4 cellular contexts compared by ENCODE assay signal in genomic region chr18:8366070-8366469, GRCh38.
"Had no signal": no experiment of that assay in that cellular context is flagged by ENCODE, and none has a peak within 500 bp of the region (broad histone marks: within the 10 kb centered on the region; RNA-seq: fewer than 3 reads in every experiment).

No MANE protein-coding gene starts in this region.

- DNase-seq: HCEC 1CT, IMR-90 had no signal

- H3K27ac Mint-ChIP-seq: GM23338 had no signal

- H3K9me3 Mint-ChIP-seq: GM23338, H9 had no signal
